ENCODE assay signal across 25 cellular contexts in genomic region chr6:53694800-53695394, GRCh38. TPM values are rescaled to one million over a fixed set of nuclear protein-coding genes. Genes with fewer than 3 reads are reported as not detected.
DNase-seq lines count a peak whose midpoint lies in the region; ATAC-seq and TF ChIP-seq lines count a peak whose summit lies in the region.
"Had no signal": no experiment of that assay in that cellular context is flagged by ENCODE, and none has a peak within 500 bp of the region (broad histone marks: within the 10 kb centered on the region; RNA-seq: fewer than 3 reads in every experiment).

No MANE protein-coding gene starts in this region.

- no peaks in the 10 kb centered on the region for H3K27me3 ChIP-seq in neuronal stem cell (ENCODE audit: control insufficient read depth in 3 of 3, insufficient read depth in 3 of 3, low read depth in 1 of 3, low read length in 3 of 3)
- H3K27me3 ChIP-seq: MG63, SJCRH30 had no signal

- DNase-seq in GDM1 (lab: John Stamatoyannopoulos, UW) (peak; percentile 8), neuronal stem cell (ENCODE audit: low spot score) (no peak), type B pancreatic cell (ENCODE audit: extremely low spot score, unreplicated experiment) (no peak), HUDEP-2 (lab: John Stamatoyannopoulos, UW; ENCODE audit: unreplicated experiment in 76 of 76) (no peak)
- no peak for DNase-seq in activated CD8-positive, alpha-beta memory T cell treated with anti-CD3 and anti-CD28 coated beads, Interleukin-2, amount 50 U/mL, for 48 hours
- DNase-seq: Calu3; CD8-positive, alpha-beta memory T cell; DMS79 treated with DMSO at 0.1 percent for 48 hours; IMR-90; KG1; MG63; NCI-H1105 treated with DMSO at 0.1 percent for 48 hours; NCI-H1694; NCI-H2029 treated with DMSO at 0.1 percent for 48 hours; NCI-H446 treated with DMSO at 0.1 percent for 48 hours; NCI-H526; NCI-H82; NK-92 treated with Interleukin-12 subunit alpha and Interleukin-12 subunit beta, amount 100 ng/mL, for 24 hours; PC-3; SJCRH30 had no signal

- no CpG with 5 or more reads among the region's 7 CpGs for WGBS in neuronal stem cell (ENCODE audit: extremely low coverage in 2 of 2, insufficient read length in 2 of 2, insufficient replicate concordance in 1 of 2), 2 donors

- no peak overlapping the region for H4K8ac ChIP-seq in neuronal stem cell (ENCODE audit: low read depth, low read length)

- H2AFZ ChIP-seq in neuronal stem cell (ENCODE audit: low read length), result no peak overlapping the region

- H3K9me3 Mint-ChIP-seq in type B pancreatic cell, result no peaks in the 10 kb centered on the region
- H3K9me3 Mint-ChIP-seq: CD14-positive monocyte; CD8-positive, alpha-beta memory T cell had no signal

- no peak overlapping the region for H3K4ac ChIP-seq in neuronal stem cell (ENCODE audit: low read length)

- H2BK15ac ChIP-seq in neuronal stem cell (ENCODE audit: low read length), result no peak overlapping the region

- H3K4me1 Mint-ChIP-seq in type B pancreatic cell (ENCODE audit: unreplicated experiment), result peaks cover 9% of the 10 kb centered on the region
- H3K4me1 Mint-ChIP-seq: CD8-positive, alpha-beta memory T cell had no signal

- peak overlapping the region; percentile 38 for H3K18ac ChIP-seq in neuronal stem cell (ENCODE audit: low read length)

- H3K9ac ChIP-seq in neuronal stem cell (ENCODE audit: low read depth, low read length, poor library complexity), result no peak overlapping the region

- no peaks in the 10 kb centered on the region for H3K27me3 Mint-ChIP-seq in type B pancreatic cell

- ATAC-seq in HG03175 (IDR thresholded peaks at IDR 0.05; ENCODE audit: unreplicated experiment), result no peak
- ATAC-seq: PC-3, SK-N-SH treated with all-trans-retinoic acid at 6 μM for 48 hours had no signal

- peaks cover 3 to 17% of the 10 kb centered on the region in 2 donors for H3K4me1 ChIP-seq in neuronal stem cell (ENCODE audit: control insufficient read depth in 2 of 2, insufficient read depth in 1 of 2, low read depth in 1 of 2, low read length in 2 of 2)
- H3K4me1 ChIP-seq: SJCRH30 had no signal

- H2BK5ac ChIP-seq in neuronal stem cell (ENCODE audit: low read length), result no peak overlapping the region

- no peaks in the 10 kb centered on the region for H3K36me3 Mint-ChIP-seq in type B pancreatic cell
- H3K36me3 Mint-ChIP-seq: CD14-positive monocyte; CD8-positive, alpha-beta memory T cell had no signal

- no peak overlapping the region for H2AK5ac ChIP-seq in neuronal stem cell (ENCODE audit: low read depth, low read length)

- no peak overlapping the region for H3K4me3 Mint-ChIP-seq in type B pancreatic cell
- H3K4me3 Mint-ChIP-seq: B cell; CD14-positive monocyte; CD8-positive, alpha-beta memory T cell had no signal

- peak overlapping the region; percentile 10 for H3K27ac Mint-ChIP-seq in type B pancreatic cell
- H3K27ac Mint-ChIP-seq: B cell, CD14-positive monocyte had no signal

- no peak overlapping the region for H3K4me3 ChIP-seq in neuronal stem cell (ENCODE audit: low read length in 2 of 2)
- H3K4me3 ChIP-seq: MG63, SJCRH30 had no signal

- no peak overlapping the region for H3K14ac ChIP-seq in neuronal stem cell (ENCODE audit: low read length)

- H3K23ac ChIP-seq in neuronal stem cell (ENCODE audit: low read depth, low read length, poor library complexity), result no peak overlapping the region

- no peak overlapping the region for H2BK12ac ChIP-seq in neuronal stem cell (ENCODE audit: low read length)

- no peaks in the 10 kb centered on the region for H3K36me3 ChIP-seq in neuronal stem cell (replicated peaks in 1 of 2; ENCODE audit: control insufficient read depth in 2 of 2, insufficient read depth in 2 of 2, low read length in 2 of 2)
- H3K36me3 ChIP-seq: MG63, SJCRH30 had no signal

- H3K4me2 ChIP-seq in neuronal stem cell (ENCODE audit: insufficient read depth, low read length, poor library complexity, severe bottlenecking), result no peak overlapping the region

- no peaks in the 10 kb centered on the region for H3K9me3 ChIP-seq in neuronal stem cell (replicated peaks in 1 of 2; ENCODE audit: control insufficient read depth in 2 of 2, insufficient read depth in 1 of 2, low read depth in 1 of 2, low read length in 2 of 2)
- H3K9me3 ChIP-seq: MG63, SJCRH30 had no signal

- TF ChIP-seq CTCF in C4-2B (conservative IDR thresholded peaks at IDR 0.05) (no peak), type B pancreatic cell (conservative IDR thresholded peaks at IDR 0.05) (no peak)

- H3K27ac ChIP-seq in C4-2B (peak overlapping the region; percentile 44), neuronal stem cell (replicated peaks; ENCODE audit: low read length) (no peak overlapping the region)
- H3K27ac ChIP-seq: SJCRH30 had no signal

- no peak overlapping the region for H2BK120ac ChIP-seq in neuronal stem cell (ENCODE audit: low read depth, low read length)

- H4K91ac ChIP-seq in neuronal stem cell (ENCODE audit: low read depth, low read length, poor library complexity), result no peak overlapping the region

- H3K79me1 ChIP-seq in neuronal stem cell (ENCODE audit: low read depth, low read length), result no peaks in the 10 kb centered on the region

RNA-seq across cellular contexts. Expression of gene KLHL31, which starts 29.3 kb away (rescaled TPM):
- 0.25 TPM for polyA plus RNA-seq in neuronal stem cell (2013, experiment 1 of 2)
- polyA plus RNA-seq in neuronal stem cell (2013, experiment 2 of 2), result 0.28 TPM
- total RNA-seq in type B pancreatic cell (ENCODE audit: low replicate concordance), result 1.3 and 2.8 TPM in 2 replicates
- total RNA-seq: IMR-90 had no signal
- polyA plus RNA-seq: CD14-positive monocyte; CD8-positive, alpha-beta memory T cell had no signal
